In genomic region chr14:54329082-54329695, GRCh38 we compare ENCODE assay signal across 8 cellular contexts.
DNase-seq lines count a peak whose midpoint lies in the region; ATAC-seq and TF ChIP-seq lines count a peak whose summit lies in the region.

No MANE protein-coding gene starts in this region.

- H3K27ac ChIP-seq in heart right ventricle: peak overlapping the region in 2 of 10 donors; percentile 22 to 27
- H3K27ac ChIP-seq in sigmoid colon: no peak overlapping the region

- peaks cover 15% of the 10 kb centered on the region for H3K27me3 Mint-ChIP-seq in activated B cell treated with CpG ODN at 0.5 μM for 24 hours

- CTCF ChIA-PET in activated B cell treated with CpG ODN at 0.5 μM for 24 hours (lab: Charles Lee): interaction anchor here (0.7 to 1.9 kb wide), 5 partner anchors 19 to 796 kb away, joined by 3 to 13 read pairs (median 4); no protein-coding TSS in a partner anchor

- H3K4me1 Mint-ChIP-seq in activated B cell treated with CpG ODN at 0.5 μM for 24 hours: no peaks in the 10 kb centered on the region

- no peak for TF ChIP-seq EP300 in sigmoid colon (IDR thresholded peaks at IDR 0.05)

- DNase-seq in Caki2 (ENCODE audit: low read depth): peak; percentile 33
- DNase-seq in NCI-H1694 treated with DMSO at 0.1 percent for 48 hours (lab: John Stamatoyannopoulos, UW): peak; percentile 85
- DNase-seq in activated B cell treated with CpG ODN at 0.5 μM for 24 hours: no peak
- peak in 1 of 2 donors; percentile 47 for DNase-seq in heart right ventricle
- DNase-seq in sigmoid colon: no peak
- DNase-seq in GF-D8 (lab: John Stamatoyannopoulos, UW): no peak

- no peak overlapping the region for H3K4me3 Mint-ChIP-seq in activated B cell treated with CpG ODN at 0.5 μM for 24 hours

- ATAC-seq in GM21526 (IDR thresholded peaks at IDR 0.05; ENCODE audit: low FRiP score, unreplicated experiment) (peak; percentile 55), activated B cell treated with CpG ODN at 0.5 μM for 24 hours (ENCODE audit: low read depth) (peak; percentile 52), heart right ventricle (peak; percentile 64 to 91 (median 82)), GM18517 (IDR thresholded peaks at IDR 0.05; ENCODE audit: unreplicated experiment) (no peak)

- in situ Hi-C loops in Caki2 (cut with HindIII; ENCODE audit: low pct_unique_long_range_greater_than_20kb, low sequenced_read_pairs): no loop called here

- TF ChIP-seq CTCF in activated B cell treated with CpG ODN at 0.5 μM for 24 hours (IDR thresholded peaks at IDR 0.05) (no peak), heart right ventricle (IDR thresholded peaks at IDR 0.05) (peak in 8 of 9 donors; percentile 45 to 81 (median 75)), sigmoid colon (IDR thresholded peaks at IDR 0.05) (peak; percentile 25 to 52 (median 46))

- TF ChIP-seq POLR2A in sigmoid colon (IDR thresholded peaks at IDR 0.05): no peak

- H3K9me3 ChIP-seq in heart right ventricle (no peaks in the 10 kb centered on the region), sigmoid colon (no peaks in the 10 kb centered on the region)

- H3K36me3 Mint-ChIP-seq in activated B cell treated with CpG ODN at 0.5 μM for 24 hours (ENCODE audit: low read depth): no peaks in the 10 kb centered on the region

- POLR2A ChIA-PET in activated B cell treated with CpG ODN at 0.5 μM for 24 hours (lab: Charles Lee): no interaction called here

- WGBS in heart right ventricle, 2 donors: 28 to 30% methylated on average over 11 of the region's 11 CpGs
- WGBS in sigmoid colon, 2 donors: 27 to 30% methylated on average over 11 of the region's 11 CpGs

- intact Hi-C loops in activated B cell treated with CpG ODN at 0.5 μM for 24 hours (cut with micrococcal nuclease): loop anchor here (1.0 to 5.0 kb wide), 3 partner anchors 790 to 1032 kb away; no protein-coding TSS in a partner anchor
- intact Hi-C loops in heart right ventricle (cut with DNase I): loop anchor here in 6 of 10 donors (5.0 to 10.0 kb wide), 7 partner anchors 104 to 792 kb away; partner anchors contain the start of gene BMP4 (in 2 of the 6)
- intact Hi-C loops in sigmoid colon (cut with DNase I): loop anchor here (5.0 kb wide), 1 partner anchor 792 kb away; no protein-coding TSS in a partner anchor

- no peaks in the 10 kb centered on the region for H3K27me3 ChIP-seq in heart right ventricle
- no peaks in the 10 kb centered on the region for H3K27me3 ChIP-seq in sigmoid colon

- H3K4me3 ChIP-seq in heart right ventricle: no peak overlapping the region
- no peak overlapping the region for H3K4me3 ChIP-seq in sigmoid colon

- H3K36me3 ChIP-seq in heart right ventricle (no peaks in the 10 kb centered on the region), sigmoid colon (no peaks in the 10 kb centered on the region)

- H3K4me1 ChIP-seq in heart right ventricle (peaks cover 0 to 13% (median 5%) of the 10 kb centered on the region in 9 donors), sigmoid colon (peaks cover 0 to 11% (median 7%) of the 10 kb centered on the region in 4 donors)

- H3K9me3 Mint-ChIP-seq in activated B cell treated with CpG ODN at 0.5 μM for 24 hours: no peaks in the 10 kb centered on the region

- no peak overlapping the region for H3K27ac Mint-ChIP-seq in activated B cell treated with CpG ODN at 0.5 μM for 24 hours

Comparison
In these comparisons a context has a peak if more than half of its experiments do, and no peak if none do; other contexts are left out.
1. DNase-seq: peak in Caki2 (single experiment) and NCI-H1694 treated with DMSO at 0.1 percent for 48 hours (single experiment); none in activated B cell treated with CpG ODN at 0.5 μM for 24 hours (single experiment), sigmoid colon (single experiment) and GF-D8 (single experiment).